13 cellular contexts compared by ENCODE assay signal in the genomic region with DNA sequence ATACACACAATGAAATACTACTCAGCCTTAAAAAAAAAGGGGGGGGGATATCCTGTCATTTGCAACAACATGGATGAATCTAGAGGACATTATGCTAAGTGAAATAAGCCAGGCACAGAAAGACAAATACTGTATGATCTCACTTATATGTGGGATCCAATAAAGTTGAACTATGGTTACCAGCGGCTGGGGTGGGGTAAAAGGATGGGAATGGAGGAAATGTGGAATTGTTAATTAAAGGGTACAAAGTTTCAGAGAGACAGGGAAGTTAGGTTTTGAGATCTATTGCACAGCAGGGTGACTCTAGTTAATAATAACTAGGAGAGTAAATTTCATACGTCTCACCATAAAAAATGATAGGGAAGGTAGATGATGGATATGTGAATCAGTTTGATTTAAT.
DNase-seq lines count a peak whose midpoint lies in the region; ATAC-seq and TF ChIP-seq lines count a peak whose summit lies in the region.
"Had no signal": no experiment of that assay in that cellular context is flagged by ENCODE, and none has a peak within 500 bp of the region (broad histone marks: within the 10 kb centered on the region; RNA-seq: fewer than 3 reads in every experiment).

No MANE protein-coding gene starts in this region.

- no peaks in the 10 kb centered on the region for H3K36me3 ChIP-seq in mucosa of descending colon (ENCODE audit: low read depth)
- no peaks in the 10 kb centered on the region for H3K36me3 ChIP-seq in CD4-positive, alpha-beta memory T cell (ENCODE audit: insufficient read depth, low read length)
- H3K36me3 ChIP-seq: HAP-1 had no signal

- peak; percentile 40 for DNase-seq in NCI-H69 (lab: John Stamatoyannopoulos, UW)
- DNase-seq in mucosa of descending colon = no peak
- no peak for DNase-seq in stimulated activated naive CD8-positive, alpha-beta T cell treated with anti-CD3 and anti-CD28 coated beads, Interleukin-15, Interleukin-2, amounts not matched to agents 100 U/mL and 50 U/mL, for 24 hours
- DNase-seq in CD4-positive, alpha-beta memory T cell = no peak
- DNase-seq in caudate nucleus (lab: John Stamatoyannopoulos, UW) = no peak
- DNase-seq: C1 segment of cervical spinal cord; Caco-2; CD8-positive, alpha-beta T cell; DMS153; DND-41; GOT3 had no signal

- TF ChIP-seq CTCF in brain (conservative IDR thresholded peaks at IDR 0.05) (no peak), mucosa of descending colon (IDR thresholded peaks at IDR 0.05) (no peak)

- peaks cover 37% of the 10 kb centered on the region for H3K4me1 Mint-ChIP-seq in brain
- H3K4me1 Mint-ChIP-seq in CD4-positive, alpha-beta memory T cell = no peaks in the 10 kb centered on the region

- peak; percentile 80 for ATAC-seq in mucosa of descending colon
- ATAC-seq in stimulated activated naive CD8-positive, alpha-beta T cell treated with anti-CD3 and anti-CD28 coated beads, Interleukin-15, Interleukin-2, amounts not matched to agents 100 U/mL and 50 U/mL, for 24 hours = no peak
- ATAC-seq: CD8-positive, alpha-beta T cell had no signal

- no peaks in the 10 kb centered on the region for H3K27me3 ChIP-seq in CD4-positive, alpha-beta memory T cell (ENCODE audit: insufficient read depth, low read length)

- H3K9me3 ChIP-seq in mucosa of descending colon = no peaks in the 10 kb centered on the region
- H3K9me3 ChIP-seq in CD4-positive, alpha-beta memory T cell (ENCODE audit: control insufficient read depth in 1 of 2, low read length in 2 of 2) = no peaks in the 10 kb centered on the region
- H3K9me3 ChIP-seq: Caco-2, HAP-1 had no signal

- H3K27me3 Mint-ChIP-seq in brain = no peaks in the 10 kb centered on the region
- H3K27me3 Mint-ChIP-seq in CD4-positive, alpha-beta memory T cell = no peaks in the 10 kb centered on the region

- POLR2A ChIA-PET in CD4-positive, alpha-beta memory T cell (lab: Charles Lee; ENCODE audit: partially characterized antibody) = no interaction called here

- peak overlapping the region in 1 of 5 experiments; percentile 15 for H3K4me3 Mint-ChIP-seq in brain
- H3K4me3 Mint-ChIP-seq in CD4-positive, alpha-beta memory T cell = no peak overlapping the region
- H3K4me3 Mint-ChIP-seq: CD8-positive, alpha-beta T cell had no signal

- CTCF ChIA-PET in CD4-positive, alpha-beta memory T cell (lab: Charles Lee; ENCODE audit: partially characterized antibody) = no interaction called here

- peak overlapping the region in 4 of 5 experiments; percentile 10 to 28 (median 14) for H3K27ac Mint-ChIP-seq in brain
- H3K27ac Mint-ChIP-seq in CD4-positive, alpha-beta memory T cell = no peak overlapping the region
- H3K27ac Mint-ChIP-seq: CD8-positive, alpha-beta T cell had no signal

- intact Hi-C loops in mucosa of descending colon (cut with DNase I, micrococcal nuclease) = no loop called here
- intact Hi-C loops in CD4-positive, alpha-beta memory T cell (cut with micrococcal nuclease) = no loop called here

- H3K27ac ChIP-seq in CD4-positive, alpha-beta memory T cell (ENCODE audit: low read depth, low read length) = no peak overlapping the region
- H3K27ac ChIP-seq in caudate nucleus (ENCODE audit: low read depth, low read length) = no peak overlapping the region

- peaks cover 0 to 6% (median 0%) of the 10 kb centered on the region in 5 experiments for H3K9me3 Mint-ChIP-seq in brain
- peaks cover 0 to 12% (median 0%) of the 10 kb centered on the region in 8 donors for H3K9me3 Mint-ChIP-seq in CD4-positive, alpha-beta memory T cell
- H3K9me3 Mint-ChIP-seq: CD8-positive, alpha-beta T cell had no signal

- no peaks in the 10 kb centered on the region for H3K36me3 Mint-ChIP-seq in brain
- no peaks in the 10 kb centered on the region for H3K36me3 Mint-ChIP-seq in CD4-positive, alpha-beta memory T cell
- H3K36me3 Mint-ChIP-seq: CD8-positive, alpha-beta T cell had no signal

- H3K4me3 ChIP-seq in mucosa of descending colon = no peak overlapping the region
- H3K4me3 ChIP-seq in CD4-positive, alpha-beta memory T cell (ENCODE audit: low read length in 2 of 2) = no peak overlapping the region
- H3K4me3 ChIP-seq: HAP-1 had no signal

- no peaks in the 10 kb centered on the region for H3K4me1 ChIP-seq in mucosa of descending colon (ENCODE audit: low read depth)
- no peaks in the 10 kb centered on the region for H3K4me1 ChIP-seq in CD4-positive, alpha-beta memory T cell (ENCODE audit: insufficient read depth, low read length)
- H3K4me1 ChIP-seq: Caco-2 had no signal

Comparison
In these comparisons a context has a peak if more than half of its experiments do, and no peak if none do; other contexts are left out.
1. H3K27ac Mint-ChIP-seq: peak in brain (4 of 5); none in CD4-positive, alpha-beta memory T cell (0 of 7).